Comparison of ENCODE assay signal across 1 cellular context in the genomic region with DNA sequence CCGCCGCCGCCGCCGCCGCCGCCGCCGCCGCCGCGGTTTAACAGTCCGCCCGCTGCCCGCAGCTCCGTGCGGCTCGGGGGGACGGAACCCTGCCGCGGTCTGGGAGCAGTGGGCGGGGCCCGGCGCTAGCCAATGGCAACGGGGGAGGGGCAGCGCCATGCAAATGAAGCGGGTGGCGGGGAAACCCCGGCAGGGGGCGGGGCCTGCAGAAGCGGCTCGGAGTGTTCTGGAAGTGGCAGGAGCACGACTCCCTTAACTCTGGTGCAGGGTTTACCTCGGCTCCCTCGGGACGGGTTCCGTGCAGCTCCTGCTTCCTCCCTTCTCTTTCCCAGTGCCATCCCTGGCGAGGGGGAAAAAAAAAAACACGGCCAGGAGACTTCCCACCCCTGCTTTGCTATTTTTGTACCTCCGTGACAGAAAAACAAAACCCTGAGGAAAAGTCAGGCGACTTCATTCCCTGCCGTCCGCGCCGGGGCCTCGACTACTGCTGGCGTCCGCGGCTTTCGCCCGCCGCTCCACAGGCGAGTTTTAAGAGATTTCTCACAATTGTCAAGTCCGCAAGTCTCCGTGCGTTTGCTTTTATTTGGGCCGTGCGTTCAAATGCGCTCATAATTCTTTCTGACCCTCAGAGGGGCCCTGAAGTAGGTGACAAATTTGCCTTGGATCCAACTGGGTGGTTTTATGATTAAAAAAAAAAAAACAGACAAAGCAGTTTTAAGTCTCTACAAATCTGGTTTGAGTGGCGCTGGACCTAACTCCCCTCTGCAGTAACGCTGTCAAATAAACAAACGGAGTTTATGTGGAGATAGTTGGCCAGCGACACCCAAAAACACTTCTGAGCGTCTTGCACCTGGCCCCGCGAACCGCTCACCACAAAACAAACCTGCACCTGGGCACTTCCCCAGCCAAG.
A peak's percentile ranks its signal among the peaks of the same experiment; 100 is the strongest.
TF ChIP-seq lines count a peak whose summit lies in the region.

A gene with protein sequence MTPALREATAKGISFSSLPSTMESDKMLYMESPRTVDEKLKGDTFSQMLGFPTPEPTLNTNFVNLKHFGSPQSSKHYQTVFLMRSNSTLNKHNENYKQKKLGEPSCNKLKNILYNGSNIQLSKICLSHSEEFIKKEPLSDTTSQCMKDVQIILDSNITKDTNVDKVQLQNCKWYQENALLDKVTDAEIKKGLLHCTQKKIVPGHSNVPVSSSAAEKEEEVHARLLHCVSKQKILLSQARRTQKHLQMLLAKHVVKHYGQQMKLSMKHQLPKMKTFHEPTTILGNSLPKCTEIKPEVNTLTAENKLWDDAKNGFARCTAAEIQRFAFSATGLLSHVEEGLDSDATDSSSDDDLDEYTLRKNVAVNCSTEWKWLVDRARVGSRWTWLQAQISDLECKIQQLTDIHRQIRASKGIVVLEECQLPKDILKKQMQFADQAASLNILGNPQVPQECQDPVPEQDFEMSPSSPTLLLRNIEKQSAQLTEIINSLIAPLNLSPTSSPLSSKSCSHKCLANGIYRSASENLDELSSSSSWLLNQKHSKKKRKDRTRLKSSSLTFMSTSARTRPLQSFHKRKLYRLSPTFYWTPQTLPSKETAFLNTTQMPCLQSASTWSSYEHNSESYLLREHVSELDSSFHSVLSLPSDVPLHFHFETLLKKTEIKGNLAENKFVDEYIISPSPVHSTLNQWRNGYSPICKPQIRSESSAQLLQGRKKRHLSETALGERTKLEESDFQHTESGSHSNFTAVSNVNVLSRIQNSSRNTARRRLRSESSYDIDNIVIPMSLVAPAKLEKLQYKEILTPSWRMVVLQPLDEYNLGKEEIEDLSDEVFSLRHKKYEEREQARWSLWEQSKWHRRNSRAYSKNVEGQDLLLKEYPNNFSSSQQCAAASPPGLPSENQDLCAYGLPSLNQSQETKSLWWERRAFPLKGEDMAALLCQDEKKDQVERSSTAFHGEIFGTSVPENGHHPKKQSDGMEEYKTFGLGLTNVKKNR (minus strand): TSS at position 101 of the 910 bp plus-strand sequence. CDS start 16,827 bp downstream, outside the sequence.

TF ChIP-seq in HepG2, 621 proteins besides CTCF, POLR2A, EP300 and RAD21 (continued from another document and continues in another):
- TF ChIP-seq, protein P1, sequence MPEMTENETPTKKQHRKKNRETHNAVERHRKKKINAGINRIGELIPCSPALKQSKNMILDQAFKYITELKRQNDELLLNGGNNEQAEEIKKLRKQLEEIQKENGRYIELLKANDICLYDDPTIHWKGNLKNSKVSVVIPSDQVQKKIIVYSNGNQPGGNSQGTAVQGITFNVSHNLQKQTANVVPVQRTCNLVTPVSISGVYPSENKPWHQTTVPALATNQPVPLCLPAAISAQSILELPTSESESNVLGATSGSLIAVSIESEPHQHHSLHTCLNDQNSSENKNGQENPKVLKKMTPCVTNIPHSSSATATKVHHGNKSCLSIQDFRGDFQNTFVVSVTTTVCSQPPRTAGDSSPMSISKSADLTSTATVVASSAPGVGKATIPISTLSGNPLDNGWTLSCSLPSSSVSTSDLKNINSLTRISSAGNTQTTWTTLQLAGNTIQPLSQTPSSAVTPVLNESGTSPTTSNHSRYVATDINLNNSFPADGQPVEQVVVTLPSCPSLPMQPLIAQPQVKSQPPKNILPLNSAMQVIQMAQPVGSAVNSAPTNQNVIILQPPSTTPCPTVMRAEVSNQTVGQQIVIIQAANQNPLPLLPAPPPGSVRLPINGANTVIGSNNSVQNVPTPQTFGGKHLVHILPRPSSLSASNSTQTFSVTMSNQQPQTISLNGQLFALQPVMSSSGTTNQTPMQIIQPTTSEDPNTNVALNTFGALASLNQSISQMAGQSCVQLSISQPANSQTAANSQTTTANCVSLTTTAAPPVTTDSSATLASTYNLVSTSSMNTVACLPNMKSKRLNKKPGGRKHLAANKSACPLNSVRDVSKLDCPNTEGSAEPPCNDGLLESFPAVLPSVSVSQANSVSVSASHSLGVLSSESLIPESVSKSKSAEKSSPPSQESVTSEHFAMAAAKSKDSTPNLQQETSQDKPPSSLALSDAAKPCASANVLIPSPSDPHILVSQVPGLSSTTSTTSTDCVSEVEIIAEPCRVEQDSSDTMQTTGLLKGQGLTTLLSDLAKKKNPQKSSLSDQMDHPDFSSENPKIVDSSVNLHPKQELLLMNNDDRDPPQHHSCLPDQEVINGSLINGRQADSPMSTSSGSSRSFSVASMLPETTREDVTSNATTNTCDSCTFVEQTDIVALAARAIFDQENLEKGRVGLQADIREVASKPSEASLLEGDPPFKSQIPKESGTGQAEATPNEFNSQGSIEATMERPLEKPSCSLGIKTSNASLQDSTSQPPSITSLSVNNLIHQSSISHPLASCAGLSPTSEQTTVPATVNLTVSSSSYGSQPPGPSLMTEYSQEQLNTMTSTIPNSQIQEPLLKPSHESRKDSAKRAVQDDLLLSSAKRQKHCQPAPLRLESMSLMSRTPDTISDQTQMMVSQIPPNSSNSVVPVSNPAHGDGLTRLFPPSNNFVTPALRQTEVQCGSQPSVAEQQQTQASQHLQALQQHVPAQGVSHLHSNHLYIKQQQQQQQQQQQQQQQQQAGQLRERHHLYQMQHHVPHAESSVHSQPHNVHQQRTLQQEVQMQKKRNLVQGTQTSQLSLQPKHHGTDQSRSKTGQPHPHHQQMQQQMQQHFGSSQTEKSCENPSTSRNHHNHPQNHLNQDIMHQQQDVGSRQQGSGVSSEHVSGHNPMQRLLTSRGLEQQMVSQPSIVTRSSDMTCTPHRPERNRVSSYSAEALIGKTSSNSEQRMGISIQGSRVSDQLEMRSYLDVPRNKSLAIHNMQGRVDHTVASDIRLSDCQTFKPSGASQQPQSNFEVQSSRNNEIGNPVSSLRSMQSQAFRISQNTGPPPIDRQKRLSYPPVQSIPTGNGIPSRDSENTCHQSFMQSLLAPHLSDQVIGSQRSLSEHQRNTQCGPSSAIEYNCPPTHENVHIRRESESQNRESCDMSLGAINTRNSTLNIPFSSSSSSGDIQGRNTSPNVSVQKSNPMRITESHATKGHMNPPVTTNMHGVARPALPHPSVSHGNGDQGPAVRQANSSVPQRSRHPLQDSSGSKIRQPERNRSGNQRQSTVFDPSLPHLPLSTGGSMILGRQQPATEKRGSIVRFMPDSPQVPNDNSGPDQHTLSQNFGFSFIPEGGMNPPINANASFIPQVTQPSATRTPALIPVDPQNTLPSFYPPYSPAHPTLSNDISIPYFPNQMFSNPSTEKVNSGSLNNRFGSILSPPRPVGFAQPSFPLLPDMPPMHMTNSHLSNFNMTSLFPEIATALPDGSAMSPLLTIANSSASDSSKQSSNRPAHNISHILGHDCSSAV (CRISPR knock-in tag; IDR thresholded peaks at IDR 0.05; ENCODE audit: borderline replicate concordance), result no peak
- TF ChIP-seq, protein P2, sequence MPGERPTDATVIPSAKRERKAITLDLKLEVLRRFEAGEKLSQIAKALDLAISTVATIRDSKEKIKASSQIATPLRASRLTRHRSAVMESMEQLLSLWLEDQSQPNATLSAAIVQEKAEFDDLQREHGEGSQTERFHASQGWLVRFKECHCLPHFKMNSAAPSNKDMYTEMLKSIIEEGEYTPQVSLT (CRISPR knock-in tag; IDR thresholded peaks at IDR 0.05; ENCODE audit: borderline replicate concordance, low read depth), result no peak
- TF ChIP-seq ZNF615 (CRISPR knock-in tag; IDR thresholded peaks at IDR 0.05; ENCODE audit: borderline replicate concordance) (peak; percentile 61; the same call in 1 of the 2 replicates), MXD4 (CRISPR knock-in tag; IDR thresholded peaks at IDR 0.05) (peak; percentile 76; the same call in 1 of the 2 replicates), ZNF446 (CRISPR knock-in tag; IDR thresholded peaks at IDR 0.05) (peak; percentile 87; the same call in 1 of the 2 replicates), ZNF3 (CRISPR knock-in tag; IDR thresholded peaks at IDR 0.05) (no peak), ZNF350 (CRISPR knock-in tag; IDR thresholded peaks at IDR 0.05; ENCODE audit: borderline replicate concordance, low read depth) (peak; percentile 43; the same call in 1 of the 2 replicates), KLF9 (CRISPR knock-in tag; IDR thresholded peaks at IDR 0.05; ENCODE audit: low read depth) (0 out of 2 replicates have a peak, but pooled peaks have one; percentile 37), POLR2G (IDR thresholded peaks at IDR 0.05; ENCODE audit: low read depth, low read length) (peak; percentile 72), HNRNPLL (IDR thresholded peaks at IDR 0.05; ENCODE audit: low read depth, low read length, poor library complexity, severe bottlenecking) (peak; percentile 59), ZNF709 (CRISPR knock-in tag; IDR thresholded peaks at IDR 0.05) (0 out of 2 replicates have a peak, but pooled peaks have one; percentile 57), ZFP37 (CRISPR knock-in tag; IDR thresholded peaks at IDR 0.05; ENCODE audit: borderline replicate concordance) (peak; percentile 90; the same call in 1 of the 2 replicates), ZNF703 (CRISPR knock-in tag; IDR thresholded peaks at IDR 0.05; ENCODE audit: borderline replicate concordance) (peak; percentile 69; the same call in 1 of the 2 replicates), MIER2 (CRISPR knock-in tag; IDR thresholded peaks at IDR 0.05) (no peak), CENPX (CRISPR knock-in tag; IDR thresholded peaks at IDR 0.05) (no peak), ZNF230 (CRISPR knock-in tag; IDR thresholded peaks at IDR 0.05) (no peak; the same call in 1 of the 2 replicates), ZNF724P (CRISPR knock-in tag; IDR thresholded peaks at IDR 0.05; ENCODE audit: borderline replicate concordance) (no peak), ZNF552 (CRISPR knock-in tag; IDR thresholded peaks at IDR 0.05; ENCODE audit: borderline replicate concordance) (no peak)
- TF ChIP-seq, protein P3, sequence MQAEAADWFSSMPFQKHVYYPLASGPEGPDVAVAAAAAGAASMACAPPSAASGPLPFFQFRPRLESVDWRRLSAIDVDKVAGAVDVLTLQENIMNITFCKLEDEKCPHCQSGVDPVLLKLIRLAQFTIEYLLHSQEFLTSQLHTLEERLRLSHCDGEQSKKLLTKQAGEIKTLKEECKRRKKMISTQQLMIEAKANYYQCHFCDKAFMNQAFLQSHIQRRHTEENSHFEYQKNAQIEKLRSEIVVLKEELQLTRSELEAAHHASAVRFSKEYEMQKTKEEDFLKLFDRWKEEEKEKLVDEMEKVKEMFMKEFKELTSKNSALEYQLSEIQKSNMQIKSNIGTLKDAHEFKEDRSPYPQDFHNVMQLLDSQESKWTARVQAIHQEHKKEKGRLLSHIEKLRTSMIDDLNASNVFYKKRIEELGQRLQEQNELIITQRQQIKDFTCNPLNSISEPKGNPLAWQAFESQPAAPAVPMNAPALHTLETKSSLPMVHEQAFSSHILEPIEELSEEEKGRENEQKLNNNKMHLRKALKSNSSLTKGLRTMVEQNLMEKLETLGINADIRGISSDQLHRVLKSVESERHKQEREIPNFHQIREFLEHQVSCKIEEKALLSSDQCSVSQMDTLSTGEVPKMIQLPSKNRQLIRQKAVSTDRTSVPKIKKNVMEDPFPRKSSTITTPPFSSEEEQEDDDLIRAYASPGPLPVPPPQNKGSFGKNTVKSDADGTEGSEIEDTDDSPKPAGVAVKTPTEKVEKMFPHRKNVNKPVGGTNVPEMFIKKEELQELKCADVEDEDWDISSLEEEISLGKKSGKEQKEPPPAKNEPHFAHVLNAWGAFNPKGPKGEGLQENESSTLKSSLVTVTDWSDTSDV (CRISPR knock-in tag; IDR thresholded peaks at IDR 0.05), result peak; percentile 52; the same call in 1 of the 2 replicates
- TF ChIP-seq, protein P4, sequence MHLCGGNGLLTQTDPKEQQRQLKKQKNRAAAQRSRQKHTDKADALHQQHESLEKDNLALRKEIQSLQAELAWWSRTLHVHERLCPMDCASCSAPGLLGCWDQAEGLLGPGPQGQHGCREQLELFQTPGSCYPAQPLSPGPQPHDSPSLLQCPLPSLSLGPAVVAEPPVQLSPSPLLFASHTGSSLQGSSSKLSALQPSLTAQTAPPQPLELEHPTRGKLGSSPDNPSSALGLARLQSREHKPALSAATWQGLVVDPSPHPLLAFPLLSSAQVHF (CRISPR knock-in tag; IDR thresholded peaks at IDR 0.05), result peak; percentile 77; the same call in 1 of the 2 replicates
- TF ChIP-seq, protein P5, sequence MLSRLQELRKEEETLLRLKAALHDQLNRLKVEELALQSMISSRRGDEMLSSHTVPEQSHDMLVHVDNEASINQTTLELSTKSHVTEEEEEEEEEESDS (CRISPR knock-in tag; IDR thresholded peaks at IDR 0.05; ENCODE audit: borderline replicate concordance), result 0 out of 2 replicates have a peak, but pooled peaks have one; percentile 84
- TF ChIP-seq, protein P6, sequence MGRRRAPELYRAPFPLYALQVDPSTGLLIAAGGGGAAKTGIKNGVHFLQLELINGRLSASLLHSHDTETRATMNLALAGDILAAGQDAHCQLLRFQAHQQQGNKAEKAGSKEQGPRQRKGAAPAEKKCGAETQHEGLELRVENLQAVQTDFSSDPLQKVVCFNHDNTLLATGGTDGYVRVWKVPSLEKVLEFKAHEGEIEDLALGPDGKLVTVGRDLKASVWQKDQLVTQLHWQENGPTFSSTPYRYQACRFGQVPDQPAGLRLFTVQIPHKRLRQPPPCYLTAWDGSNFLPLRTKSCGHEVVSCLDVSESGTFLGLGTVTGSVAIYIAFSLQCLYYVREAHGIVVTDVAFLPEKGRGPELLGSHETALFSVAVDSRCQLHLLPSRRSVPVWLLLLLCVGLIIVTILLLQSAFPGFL (CRISPR knock-in tag; IDR thresholded peaks at IDR 0.05), result 0 out of 2 replicates have a peak, but pooled peaks have one; percentile 74
- TF ChIP-seq, protein P7, sequence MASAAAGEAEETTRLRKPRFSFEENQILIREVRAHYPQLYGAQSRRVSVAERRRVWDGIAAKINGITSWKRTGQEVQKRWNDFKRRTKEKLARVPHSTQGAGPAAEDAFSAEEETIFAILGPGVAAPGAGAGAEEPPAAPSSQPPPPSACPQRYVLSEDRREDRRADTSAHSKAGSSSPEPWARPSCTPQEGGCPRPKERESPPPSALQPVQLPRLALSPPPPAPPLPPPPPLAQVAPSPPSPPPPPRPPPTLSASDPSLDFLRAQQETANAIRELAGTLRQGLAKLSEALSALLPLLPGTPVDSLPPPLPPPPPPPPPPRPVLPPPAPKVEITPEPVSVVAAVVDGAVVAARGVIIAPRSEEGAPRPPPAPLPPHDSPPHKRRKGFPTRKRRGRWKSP (CRISPR knock-in tag; IDR thresholded peaks at IDR 0.05), result peak; percentile 84; the same call in 1 of the 2 replicates
- TF ChIP-seq, protein P8, sequence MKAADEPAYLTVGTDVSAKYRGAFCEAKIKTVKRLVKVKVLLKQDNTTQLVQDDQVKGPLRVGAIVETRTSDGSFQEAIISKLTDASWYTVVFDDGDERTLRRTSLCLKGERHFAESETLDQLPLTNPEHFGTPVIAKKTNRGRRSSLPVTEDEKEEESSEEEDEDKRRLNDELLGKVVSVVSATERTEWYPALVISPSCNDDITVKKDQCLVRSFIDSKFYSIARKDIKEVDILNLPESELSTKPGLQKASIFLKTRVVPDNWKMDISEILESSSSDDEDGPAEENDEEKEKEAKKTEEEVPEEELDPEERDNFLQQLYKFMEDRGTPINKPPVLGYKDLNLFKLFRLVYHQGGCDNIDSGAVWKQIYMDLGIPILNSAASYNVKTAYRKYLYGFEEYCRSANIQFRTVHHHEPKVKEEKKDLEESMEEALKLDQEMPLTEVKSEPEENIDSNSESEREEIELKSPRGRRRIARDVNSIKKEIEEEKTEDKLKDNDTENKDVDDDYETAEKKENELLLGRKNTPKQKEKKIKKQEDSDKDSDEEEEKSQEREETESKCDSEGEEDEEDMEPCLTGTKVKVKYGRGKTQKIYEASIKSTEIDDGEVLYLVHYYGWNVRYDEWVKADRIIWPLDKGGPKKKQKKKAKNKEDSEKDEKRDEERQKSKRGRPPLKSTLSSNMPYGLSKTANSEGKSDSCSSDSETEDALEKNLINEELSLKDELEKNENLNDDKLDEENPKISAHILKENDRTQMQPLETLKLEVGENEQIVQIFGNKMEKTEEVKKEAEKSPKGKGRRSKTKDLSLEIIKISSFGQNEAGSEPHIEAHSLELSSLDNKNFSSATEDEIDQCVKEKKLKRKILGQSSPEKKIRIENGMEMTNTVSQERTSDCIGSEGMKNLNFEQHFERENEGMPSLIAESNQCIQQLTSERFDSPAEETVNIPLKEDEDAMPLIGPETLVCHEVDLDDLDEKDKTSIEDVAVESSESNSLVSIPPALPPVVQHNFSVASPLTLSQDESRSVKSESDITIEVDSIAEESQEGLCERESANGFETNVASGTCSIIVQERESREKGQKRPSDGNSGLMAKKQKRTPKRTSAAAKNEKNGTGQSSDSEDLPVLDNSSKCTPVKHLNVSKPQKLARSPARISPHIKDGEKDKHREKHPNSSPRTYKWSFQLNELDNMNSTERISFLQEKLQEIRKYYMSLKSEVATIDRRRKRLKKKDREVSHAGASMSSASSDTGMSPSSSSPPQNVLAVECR (CRISPR knock-in tag; IDR thresholded peaks at IDR 0.05; ENCODE audit: borderline replicate concordance), result peak; percentile 43; the same call in 1 of the 2 replicates
